ENCODE assay signal across 18 cellular contexts in the genomic region with DNA sequence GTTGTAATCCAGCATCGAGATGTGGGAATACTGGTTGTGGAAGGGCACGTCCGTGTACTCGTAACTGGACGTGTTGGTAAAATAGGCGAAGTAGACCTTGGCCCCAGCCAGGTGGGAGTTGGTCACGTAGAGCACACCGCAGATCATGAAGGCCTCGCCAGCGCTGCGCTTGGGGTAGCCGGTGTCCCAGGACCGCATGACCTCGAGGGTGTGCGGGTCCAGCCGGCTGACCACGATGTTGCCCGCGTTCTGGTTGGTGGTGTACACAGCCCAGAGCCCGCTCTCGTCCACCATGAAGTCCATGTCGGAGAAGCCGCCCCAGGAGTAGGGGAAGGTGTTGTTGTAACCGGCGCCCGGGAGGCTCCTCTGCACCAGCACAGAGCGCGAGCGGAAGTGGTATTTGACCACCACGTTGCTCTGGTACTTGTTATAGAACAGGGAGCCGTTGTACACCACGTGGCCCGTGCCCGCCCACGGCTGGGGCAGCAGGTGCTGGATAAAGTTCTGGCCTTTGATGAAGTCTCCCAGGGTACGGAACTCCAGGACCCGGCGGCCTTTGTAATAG.
"Had no signal": no experiment of that assay in that cellular context is flagged by ENCODE, and none has a peak within 500 bp of the region (broad histone marks: within the 10 kb centered on the region; RNA-seq: fewer than 3 reads in every experiment).

No MANE protein-coding gene starts in this region.

- H3K4me3 Mint-ChIP-seq: activated CD4-positive, alpha-beta memory T cell treated with anti-CD3 and anti-CD28 coated beads, Interleukin-2, amount 10 ng/mL, durations not matched to agents 7 days and 5 days; mesothelial cell of epicardium; stimulated activated naive CD8-positive, alpha-beta T cell treated with anti-CD3 and anti-CD28 coated beads, Interleukin-15, Interleukin-2, amounts not matched to agents 100 ng/mL and 50 ng/mL, for 24 hours; WTC11 had no signal

- H3K27me3 ChIP-seq: adrenal gland, cardiac muscle cell, left lung, suprapubic skin, vagina had no signal

- H3K9me3 Mint-ChIP-seq: activated CD4-positive, alpha-beta memory T cell treated with anti-CD3 and anti-CD28 coated beads, Interleukin-2, amount 10 ng/mL, durations not matched to agents 7 days and 5 days; activated T-helper 2 cell treated with anti-CD3 and anti-CD28 coated beads, Interferon-gamma antibody, Interleukin-2, Interleukin-4, amounts not matched to agents 10 μg/mL and 5 μg/mL and 100 μg/mL, durations not matched to agents 14 hours and 24 hours and 36 hours; stimulated activated naive CD8-positive, alpha-beta T cell treated with anti-CD3 and anti-CD28 coated beads, Interleukin-15, Interleukin-2, amounts not matched to agents 100 ng/mL and 50 ng/mL, for 24 hours; WTC11 had no signal

- DNase-seq: activated CD4-positive, alpha-beta memory T cell treated with anti-CD3 and anti-CD28 coated beads, Interleukin-2, amount 10 ng/mL, durations not matched to agents 7 days and 5 days; activated CD4-positive, alpha-beta T cell treated with anti-CD3 and anti-CD28 coated beads for 48 hours; activated naive CD4-positive, alpha-beta T cell treated with Interleukin-2 at 50 U/mL for 16 hours; activated T-cell treated with anti-CD3 and anti-CD28 coated beads, Interleukin-2, amount 50 U/mL, for 1 hour; adrenal gland; foreskin melanocyte; glutamatergic neuron; hypothalamus; left lung; stimulated activated CD4-positive, alpha-beta T cell treated with anti-CD3 and anti-CD28 coated beads, Interleukin-2, amount 100 ng/mL, for 24 hours; trophoblast cell had no signal

- H3K4me3 ChIP-seq: adrenal gland, cardiac muscle cell, left lung, suprapubic skin, vagina had no signal

- H3K9me3 ChIP-seq: adrenal gland, left lung, suprapubic skin, vagina had no signal

- H3K27ac ChIP-seq: adrenal gland, cardiac muscle cell, left lung, suprapubic skin, vagina had no signal

- ATAC-seq: left lung, WTC11 had no signal

- H3K4me1 ChIP-seq: adrenal gland, suprapubic skin, vagina had no signal

- H3K27me3 Mint-ChIP-seq: activated CD4-positive, alpha-beta memory T cell treated with anti-CD3 and anti-CD28 coated beads, Interleukin-2, amount 10 ng/mL, durations not matched to agents 7 days and 5 days; stimulated activated naive CD8-positive, alpha-beta T cell treated with anti-CD3 and anti-CD28 coated beads, Interleukin-15, Interleukin-2, amounts not matched to agents 100 ng/mL and 50 ng/mL, for 24 hours had no signal

- H3K27ac Mint-ChIP-seq: activated CD4-positive, alpha-beta memory T cell treated with anti-CD3 and anti-CD28 coated beads, Interleukin-2, amount 10 ng/mL, durations not matched to agents 7 days and 5 days; activated T-helper 2 cell treated with anti-CD3 and anti-CD28 coated beads, Interferon-gamma antibody, Interleukin-2, Interleukin-4, amounts not matched to agents 10 μg/mL and 5 μg/mL and 100 μg/mL, durations not matched to agents 14 hours and 24 hours and 36 hours; mesothelial cell of epicardium; stimulated activated naive CD8-positive, alpha-beta T cell treated with anti-CD3 and anti-CD28 coated beads, Interleukin-15, Interleukin-2, amounts not matched to agents 100 ng/mL and 50 ng/mL, for 24 hours; WTC11 had no signal

- H3K36me3 ChIP-seq: adrenal gland, cardiac muscle cell, vagina had no signal
